27 cellular contexts compared by ENCODE assay signal in the genomic region with DNA sequence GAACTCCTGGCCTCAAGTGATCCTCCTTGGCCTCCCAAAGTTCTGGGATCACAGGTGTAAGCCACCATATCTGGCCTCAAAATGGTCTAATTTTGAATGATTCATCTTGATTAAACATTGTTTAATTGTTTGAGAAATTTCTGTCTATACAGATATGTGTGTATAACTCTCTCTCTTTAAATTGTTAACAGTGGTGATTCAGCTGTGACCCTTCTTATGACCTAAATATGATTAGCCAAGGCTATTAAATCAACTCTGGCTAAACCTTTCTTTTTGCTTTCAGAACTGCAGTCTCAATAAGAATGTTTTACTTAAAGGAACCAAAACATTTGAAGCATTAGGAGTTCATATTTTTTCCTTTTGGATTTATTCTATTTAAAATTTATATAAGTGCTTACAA. TPM values are rescaled to one million over a fixed set of nuclear protein-coding genes. Genes with fewer than 3 reads are reported as not detected.
"Had no signal": no experiment of that assay in that cellular context is flagged by ENCODE, and none has a peak within 500 bp of the region (broad histone marks: within the 10 kb centered on the region; RNA-seq: fewer than 3 reads in every experiment).

No MANE protein-coding gene starts in this region.

- H3K27me3 ChIP-seq: gastrocnemius medialis, hepatocyte, left lung, right lobe of liver, suprapubic skin, transverse colon, upper lobe of right lung, vagina had no signal

- H3K4me1 ChIP-seq: gastrocnemius medialis, left lung, prostate gland, right lobe of liver, suprapubic skin, transverse colon, upper lobe of right lung, vagina had no signal

- H3K4me2 ChIP-seq: hepatocyte, smooth muscle cell had no signal

- DNase-seq: cortex of kidney; effector memory CD8-positive, alpha-beta T cell; gastrocnemius medialis; head of caudate nucleus; left cardiac atrium; left lung; mesenchymal stem cell; mucosa of descending colon; naive B cell; right lobe of liver; stimulated activated CD4-positive, alpha-beta T cell treated with anti-CD3 and anti-CD28 coated beads, Interleukin-12 subunit alpha, Interleukin-12 subunit beta, amount 100 ng/mL, for 4 hours; stimulated activated CD4-positive, alpha-beta T cell treated with anti-CD3 and anti-CD28 coated beads, Interleukin-1b, Interleukin-23, amount 100 ng/mL, for 48 hours; stimulated activated CD4-positive, alpha-beta T cell treated with anti-CD3 and anti-CD28 coated beads, Interleukin-4, amount 100 ng/mL, for 1 hour; stimulated activated CD8-positive, alpha-beta memory T cell treated with anti-CD3 and anti-CD28 coated beads, Interleukin-4, amount 100 ng/mL, for 48 hours; stimulated activated naive CD4-positive, alpha-beta T cell; stimulated activated naive CD8-positive, alpha-beta T cell treated with anti-CD3 and anti-CD28 coated beads, Interleukin-15, amount 100 ng/mL, for 72 hours; transverse colon; upper lobe of right lung had no signal

- H2AFZ ChIP-seq: hepatocyte had no signal

- H3K36me3 ChIP-seq: gastrocnemius medialis, left lung, neutrophil, prostate gland, right lobe of liver, suprapubic skin, transverse colon, upper lobe of right lung, vagina had no signal

- H3K79me2 ChIP-seq: hepatocyte had no signal

- H3K4me3 ChIP-seq: gastrocnemius medialis, hepatocyte, left lung, mucosa of descending colon, prostate gland, right lobe of liver, smooth muscle cell, suprapubic skin, transverse colon, upper lobe of right lung, vagina had no signal

- H3K9me3 ChIP-seq: gastrocnemius medialis, neutrophil, prostate gland, right lobe of liver, suprapubic skin, upper lobe of right lung, vagina had no signal

- H3K27ac ChIP-seq: gastrocnemius medialis, hepatocyte, left lung, neutrophil, prostate gland, right lobe of liver, suprapubic skin, transverse colon, upper lobe of right lung, vagina had no signal

RNA-seq across cellular contexts. Expression of a gene that starts 19.2 kb away (rescaled TPM):
- total RNA-seq: dermis microvascular lymphatic vessel endothelial cell; lung microvascular endothelial cell; natural killer cell treated with Interleukin-12 subunit alpha and Interleukin-12 subunit beta and Interleukin-15 and Interleukin-18, amount 100 ng/mL, for 72 hours; upper lobe of right lung had no signal
